ENCODE assay signal across 8 cellular contexts in genomic region chr5:138464388-138465287, GRCh38. TPM values are rescaled to one million over a fixed set of nuclear protein-coding genes. Genes with fewer than 3 reads are reported as not detected.
DNase-seq lines count a peak whose midpoint lies in the region; ATAC-seq, FAIRE-seq and TF ChIP-seq lines count a peak whose summit lies in the region.

No MANE protein-coding gene starts in this region.

- peak overlapping the region; percentile 96 to 97 for H3K27ac ChIP-seq in small intestine (ENCODE audit: low read depth in 1 of 2, low read length in 1 of 2)

- H3K9me3 ChIP-seq in small intestine (ENCODE audit: control insufficient read depth, low read depth), result no peaks in the 10 kb centered on the region

- H3K27me3 ChIP-seq in bronchial epithelial cell (ENCODE audit: control insufficient read depth, insufficient read depth, low read length), result no peaks in the 10 kb centered on the region
- no peaks in the 10 kb centered on the region for H3K27me3 ChIP-seq in small intestine (ENCODE audit: control insufficient read depth in 2 of 2, insufficient read depth in 2 of 2, low read length in 2 of 2)

- 0 to 1% (median 0%) methylated on average over 51 to 68 of the region's 68 CpGs for WGBS in small intestine, 3 donors

- peak overlapping the region; percentile 82 for H3K4me3 ChIP-seq in WI38 (ENCODE audit: low read depth, low read length)
- peak overlapping the region; percentile 68 for H3K4me3 ChIP-seq in bronchial epithelial cell (ENCODE audit: low read depth, low read length)
- peak overlapping the region; percentile 78 to 84 for H3K4me3 ChIP-seq in small intestine (ENCODE audit: low read depth in 1 of 2, low read length in 2 of 2)

- TF ChIP-seq CTCF in WI38 (IDR thresholded peaks at IDR 0.05; ENCODE audit: low read depth, low read length) (no peak), bronchial epithelial cell (IDR thresholded peaks at IDR 0.05; ENCODE audit: insufficient read depth, low read length, severe bottlenecking) (no peak)

- peaks cover 0 to 8% of the 10 kb centered on the region in 2 donors for H3K4me1 ChIP-seq in small intestine (ENCODE audit: control insufficient read depth in 2 of 2, insufficient read depth in 1 of 2, low read depth in 1 of 2, low read length in 1 of 2)

- FAIRE-seq in bronchial epithelial cell (lab: Jason Lieb, UNC) (no peak), small intestine (lab: Jason Lieb, UNC) (no peak)

- peaks cover 21% of the 10 kb centered on the region for H3K36me3 ChIP-seq in bronchial epithelial cell (ENCODE audit: control insufficient read depth, insufficient read depth, low read length)
- H3K36me3 ChIP-seq in small intestine (ENCODE audit: control insufficient read depth in 2 of 2, insufficient read depth in 2 of 2, low read length in 2 of 2), result peaks cover 0 to 3% of the 10 kb centered on the region in 2 donors

- peak; percentile 76 for ATAC-seq in HG03175 (IDR thresholded peaks at IDR 0.05; ENCODE audit: unreplicated experiment)

- in situ Hi-C loops in GM18951 (cut with MboI; ENCODE audit: low sequenced_read_pairs, unreplicated experiment), result no loop called here

- DNase-seq in AG08396 (ENCODE audit: low spot score) (peak; percentile 97), NCI-H2227 (lab: John Stamatoyannopoulos, UW; ENCODE audit: unreplicated experiment) (peak; percentile 97), bronchial epithelial cell (ENCODE audit: low read depth) (peak; percentile 92), iPS-NIHi11 (ENCODE audit: low spot score) (peak; percentile 86), small intestine (peak; percentile 99)

- TF ChIP-seq POLR2A in GM18951 (IDR thresholded peaks at IDR 0.05; ENCODE audit: extremely low read depth, insufficient read depth, insufficient read length), result peak; percentile 77

RNA-seq across cellular contexts. Expression of gene EGR1, which starts 0.6 kb away (rescaled TPM):
- total RNA-seq in bronchial epithelial cell, result 6.1 and 9.0 TPM in 2 replicates
- 100 to 1,000 TPM in 1 of 3 donors, 1 to 10 TPM in 2; 3.4 to 137 (median 4.1) TPM for polyA plus RNA-seq in small intestine

RNA-seq across cellular contexts. Expression of gene REEP2, which starts 25.8 kb away (rescaled TPM):
- total RNA-seq in bronchial epithelial cell, result 2.4 and 4.5 TPM in 2 replicates
- 1 to 10 TPM; 2.2 to 6.0 (median 2.7) TPM for polyA plus RNA-seq in small intestine

Comparison
In these comparisons a context has a peak if more than half of its experiments do, and no peak if none do; other contexts are left out.
1. Peak in every context shown above with its lines: DNase-seq, ATAC-seq, H3K4me3 ChIP-seq and H3K27ac ChIP-seq.